ENCODE assay signal across 14 cellular contexts in genomic region chr5:88748670-88749069, GRCh38.
"Had no signal": no experiment of that assay in that cellular context is flagged by ENCODE, and none has a peak within 500 bp of the region (broad histone marks: within the 10 kb centered on the region; RNA-seq: fewer than 3 reads in every experiment).

No MANE protein-coding gene starts in this region.

- H3K36me3 ChIP-seq: neural progenitor cell, pancreas had no signal

- H3K36me3 Mint-ChIP-seq: activated CD4-positive, alpha-beta memory T cell treated with anti-CD3 and anti-CD28 coated beads for 36 hours; activated naive CD4-positive, alpha-beta T cell treated with anti-CD3 and anti-CD28 coated beads, Interleukin-2, amount 10 ng/mL, durations not matched to agents 7 days and 5 days; stimulated activated effector memory CD8-positive, alpha-beta T cell treated with anti-CD3 and anti-CD28 coated beads, Interleukin-12 subunit alpha, Interleukin-12 subunit beta, amount 100 ng/mL, for 72 hours had no signal

- H2AFZ ChIP-seq: neural progenitor cell had no signal

- H3K27me3 ChIP-seq: neural progenitor cell, pancreas had no signal

- H3K4me1 Mint-ChIP-seq: neural progenitor cell had no signal

- H3K27ac ChIP-seq: lower lobe of right lung, neural progenitor cell, pancreas, VCaP had no signal

- ATAC-seq: activated CD4-positive, alpha-beta T cell treated with anti-CD3 and anti-CD28 coated beads for 36 hours; esophagus mucosa; lower lobe of right lung; pancreas; stimulated activated effector memory CD8-positive, alpha-beta T cell treated with anti-CD3 and anti-CD28 coated beads, Interleukin-12 subunit alpha, Interleukin-12 subunit beta, amount 100 ng/mL, for 72 hours had no signal

- H3K4me1 ChIP-seq: lower lobe of right lung, neural progenitor cell, pancreas had no signal

- DNase-seq: activated CD4-positive, alpha-beta memory T cell treated with anti-CD3 and anti-CD28 coated beads for 36 hours; activated CD4-positive, alpha-beta T cell treated with anti-CD3 and anti-CD28 coated beads for 36 hours; activated naive CD4-positive, alpha-beta T cell treated with anti-CD3 and anti-CD28 coated beads, Interleukin-2, amount 10 ng/mL, durations not matched to agents 7 days and 5 days; activated T-cell treated with anti-CD3 and anti-CD28 coated beads, Interleukin-2, amount 50 U/mL, for 24 hours; hypothalamus; lower lobe of right lung; midbrain; pancreas; stimulated activated CD4-positive, alpha-beta T cell treated with anti-CD3 and anti-CD28 coated beads, Interleukin-12 subunit alpha, Interleukin-12 subunit beta, amount 100 ng/mL, for 4 hours; stimulated activated CD4-positive, alpha-beta T cell treated with anti-CD3 and anti-CD28 coated beads, Interleukin-2, amount 100 ng/mL, for 24 hours had no signal

- H3K9me3 ChIP-seq: lower lobe of right lung, pancreas had no signal

- H3K9ac ChIP-seq: neural progenitor cell had no signal

- H3K9me3 Mint-ChIP-seq: activated CD4-positive, alpha-beta memory T cell treated with anti-CD3 and anti-CD28 coated beads for 36 hours; activated naive CD4-positive, alpha-beta T cell treated with anti-CD3 and anti-CD28 coated beads, Interleukin-2, amount 10 ng/mL, durations not matched to agents 7 days and 5 days; activated T-cell treated with anti-CD3 and anti-CD28 coated beads, Interleukin-2, amount 50 U/mL, for 24 hours; neural progenitor cell; stimulated activated effector memory CD8-positive, alpha-beta T cell treated with anti-CD3 and anti-CD28 coated beads, Interleukin-12 subunit alpha, Interleukin-12 subunit beta, amount 100 ng/mL, for 72 hours had no signal

- H3K4me3 ChIP-seq: lower lobe of right lung, neural progenitor cell, pancreas had no signal

- H3K27ac Mint-ChIP-seq: activated CD4-positive, alpha-beta memory T cell treated with anti-CD3 and anti-CD28 coated beads for 36 hours; activated CD4-positive, alpha-beta T cell treated with anti-CD3 and anti-CD28 coated beads for 36 hours; activated naive CD4-positive, alpha-beta T cell treated with anti-CD3 and anti-CD28 coated beads, Interleukin-2, amount 10 ng/mL, durations not matched to agents 7 days and 5 days; activated T-cell treated with anti-CD3 and anti-CD28 coated beads, Interleukin-2, amount 50 U/mL, for 24 hours; neural progenitor cell; stimulated activated effector memory CD8-positive, alpha-beta T cell treated with anti-CD3 and anti-CD28 coated beads, Interleukin-12 subunit alpha, Interleukin-12 subunit beta, amount 100 ng/mL, for 72 hours had no signal

- H3K4me3 Mint-ChIP-seq: activated CD4-positive, alpha-beta memory T cell treated with anti-CD3 and anti-CD28 coated beads for 36 hours; activated CD4-positive, alpha-beta T cell treated with anti-CD3 and anti-CD28 coated beads for 36 hours; activated naive CD4-positive, alpha-beta T cell treated with anti-CD3 and anti-CD28 coated beads, Interleukin-2, amount 10 ng/mL, durations not matched to agents 7 days and 5 days; activated T-cell treated with anti-CD3 and anti-CD28 coated beads, Interleukin-2, amount 50 U/mL, for 24 hours; neural progenitor cell; stimulated activated effector memory CD8-positive, alpha-beta T cell treated with anti-CD3 and anti-CD28 coated beads, Interleukin-12 subunit alpha, Interleukin-12 subunit beta, amount 100 ng/mL, for 72 hours had no signal

- H3K4me2 ChIP-seq: neural progenitor cell had no signal
